Comparison of ENCODE assay signal across 24 cellular contexts in genomic region chr1:38915352-38915948, GRCh38. TPM values are rescaled to one million over a fixed set of nuclear protein-coding genes. Genes with fewer than 3 reads are reported as not detected.
A peak's percentile ranks its signal among the peaks of the same experiment; 100 is the strongest.
DNase-seq lines count a peak whose midpoint lies in the region; ATAC-seq, FAIRE-seq and TF ChIP-seq lines count a peak whose summit lies in the region.
"Had no signal": no experiment of that assay in that cellular context is flagged by ENCODE, and none has a peak within 500 bp of the region (broad histone marks: within the 10 kb centered on the region; RNA-seq: fewer than 3 reads in every experiment).

No MANE protein-coding gene starts in this region.

- no peaks in the 10 kb centered on the region for H3K27me3 Mint-ChIP-seq in activated T-cell treated with anti-CD3 and anti-CD28 coated beads, Interleukin-2, amount 50 U/mL, for 4 hours (ENCODE audit: low read depth)
- no peaks in the 10 kb centered on the region for H3K27me3 Mint-ChIP-seq in activated naive CD8-positive, alpha-beta T cell treated with anti-CD3 and anti-CD28 coated beads, Interleukin-2, amount 50 U/mL, for 24 hours
- H3K27me3 Mint-ChIP-seq: CD4-positive, alpha-beta T cell; IgD-negative memory B cell had no signal

- ATAC-seq in activated T-cell treated with anti-CD3 and anti-CD28 coated beads, Interleukin-2, amount 50 U/mL, for 4 hours = peak; percentile 27 to 61
- ATAC-seq in activated naive CD8-positive, alpha-beta T cell treated with anti-CD3 and anti-CD28 coated beads, Interleukin-2, amount 50 U/mL, for 24 hours = peak; percentile 89
- ATAC-seq in stimulated activated effector memory CD8-positive, alpha-beta T cell treated with anti-CD3 and anti-CD28 coated beads, Interleukin-12 subunit alpha, Interleukin-12 subunit beta, amount 100 ng/mL, for 72 hours = peak; percentile 86
- no peak for ATAC-seq in GM19023 (IDR thresholded peaks at IDR 0.05; ENCODE audit: unreplicated experiment)
- ATAC-seq: esophagus mucosa, left cardiac atrium, WTC11 had no signal

- peaks cover 2% of the 10 kb centered on the region for H3K4me1 Mint-ChIP-seq in activated T-cell treated with anti-CD3 and anti-CD28 coated beads, Interleukin-2, amount 50 U/mL, for 4 hours (ENCODE audit: low read depth)
- H3K4me1 Mint-ChIP-seq in activated naive CD8-positive, alpha-beta T cell treated with anti-CD3 and anti-CD28 coated beads, Interleukin-2, amount 50 U/mL, for 24 hours = peaks cover 8% of the 10 kb centered on the region
- peaks cover 12% of the 10 kb centered on the region for H3K4me1 Mint-ChIP-seq in stimulated activated effector memory CD8-positive, alpha-beta T cell treated with anti-CD3 and anti-CD28 coated beads, Interleukin-12 subunit alpha, Interleukin-12 subunit beta, amount 100 ng/mL, for 72 hours
- H3K4me1 Mint-ChIP-seq: mesothelial cell of epicardium, nephron had no signal

- no peak for DNase-seq in activated T-cell treated with anti-CD3 and anti-CD28 coated beads, Interleukin-2, amount 50 U/mL, for 4 hours
- no peak for DNase-seq in activated T-cell treated with anti-CD3 and anti-CD28 coated beads, Interleukin-2, amount 50 U/mL, for 1 hour
- DNase-seq in Karpas-422 (peak; percentile 10), nucleus accumbens (lab: John Stamatoyannopoulos, UW) (no peak), D721Med (ENCODE audit: insufficient read length, low spot score) (no peak)
- DNase-seq in activated naive CD8-positive, alpha-beta T cell treated with anti-CD3 and anti-CD28 coated beads, Interleukin-2, amount 50 U/mL, for 24 hours = peak; percentile 20
- DNase-seq in stimulated activated effector memory CD8-positive, alpha-beta T cell treated with anti-CD3 and anti-CD28 coated beads, Interleukin-12 subunit alpha, Interleukin-12 subunit beta, amount 100 ng/mL, for 72 hours (ENCODE audit: low spot score in 2 of 2) = no peak
- DNase-seq: CD4-positive, alpha-beta T cell; H9; left cardiac atrium; NCI-H2029; NCI-H446 treated with DMSO at 0.1 percent for 48 hours; NK-92 treated with Interleukin-12 subunit alpha and Interleukin-12 subunit beta, amount 100 ng/mL, for 24 hours; RPMI8226; stimulated activated naive CD4-positive, alpha-beta T cell treated with Interleukin-2 at 50 U/mL for 16 hours; SW 1271; transverse colon had no signal

- no peak overlapping the region for H3K9ac ChIP-seq in Karpas-422 (ENCODE audit: low read length)

- no peak overlapping the region for H3K27ac Mint-ChIP-seq in activated naive CD8-positive, alpha-beta T cell treated with anti-CD3 and anti-CD28 coated beads, Interleukin-2, amount 50 U/mL, for 24 hours
- no peak overlapping the region for H3K27ac Mint-ChIP-seq in stimulated activated effector memory CD8-positive, alpha-beta T cell treated with anti-CD3 and anti-CD28 coated beads, Interleukin-12 subunit alpha, Interleukin-12 subunit beta, amount 100 ng/mL, for 72 hours
- H3K27ac Mint-ChIP-seq: CD4-positive, alpha-beta T cell; IgD-negative memory B cell; mesothelial cell of epicardium; nephron; WTC11 had no signal

- H3K27me3 ChIP-seq in Karpas-422 (ENCODE audit: low read length) = no peaks in the 10 kb centered on the region
- H3K27me3 ChIP-seq: transverse colon had no signal

- no peak overlapping the region for H3K27ac ChIP-seq in Karpas-422 (ENCODE audit: low read length)
- H3K27ac ChIP-seq: transverse colon had no signal

- no peaks in the 10 kb centered on the region for H3K9me3 Mint-ChIP-seq in activated T-cell treated with anti-CD3 and anti-CD28 coated beads, Interleukin-2, amount 50 U/mL, for 4 hours
- no peaks in the 10 kb centered on the region for H3K9me3 Mint-ChIP-seq in activated naive CD8-positive, alpha-beta T cell treated with anti-CD3 and anti-CD28 coated beads, Interleukin-2, amount 50 U/mL, for 24 hours
- no peaks in the 10 kb centered on the region for H3K9me3 Mint-ChIP-seq in stimulated activated effector memory CD8-positive, alpha-beta T cell treated with anti-CD3 and anti-CD28 coated beads, Interleukin-12 subunit alpha, Interleukin-12 subunit beta, amount 100 ng/mL, for 72 hours
- H3K9me3 Mint-ChIP-seq: CD4-positive, alpha-beta T cell; H9; IgD-negative memory B cell; mesothelial cell of epicardium; nephron; WTC11 had no signal

- no peaks in the 10 kb centered on the region for H3K9me3 ChIP-seq in Karpas-422 (ENCODE audit: low read length)
- H3K9me3 ChIP-seq: transverse colon had no signal

- no peak for FAIRE-seq in D721Med (lab: Jason Lieb, UNC)

- H3K4me1 ChIP-seq in Karpas-422 (ENCODE audit: low read length) = peaks cover 8% of the 10 kb centered on the region
- H3K4me1 ChIP-seq: transverse colon had no signal

- H3K9me2 ChIP-seq in Karpas-422 (replicated peaks; ENCODE audit: insufficient read depth, low read length) = no peaks in the 10 kb centered on the region

- no peak overlapping the region for H3K4me3 ChIP-seq in Karpas-422 (ENCODE audit: low read length)
- H3K4me3 ChIP-seq: transverse colon had no signal

- no peak overlapping the region for H3K4me3 Mint-ChIP-seq in activated T-cell treated with anti-CD3 and anti-CD28 coated beads, Interleukin-2, amount 50 U/mL, for 4 hours
- no peak overlapping the region for H3K4me3 Mint-ChIP-seq in activated naive CD8-positive, alpha-beta T cell treated with anti-CD3 and anti-CD28 coated beads, Interleukin-2, amount 50 U/mL, for 24 hours
- H3K4me3 Mint-ChIP-seq in stimulated activated effector memory CD8-positive, alpha-beta T cell treated with anti-CD3 and anti-CD28 coated beads, Interleukin-12 subunit alpha, Interleukin-12 subunit beta, amount 100 ng/mL, for 72 hours = no peak overlapping the region
- H3K4me3 Mint-ChIP-seq: CD4-positive, alpha-beta T cell; H9; IgD-negative memory B cell; mesothelial cell of epicardium; nephron; WTC11 had no signal

- H2AFZ ChIP-seq in Karpas-422 (ENCODE audit: low read length) = no peak overlapping the region

- H4K20me1 ChIP-seq in Karpas-422 (ENCODE audit: insufficient read depth, low read depth, low read length) = no peaks in the 10 kb centered on the region

- no peaks in the 10 kb centered on the region for H3K36me3 ChIP-seq in Karpas-422 (ENCODE audit: insufficient read depth, low read length)
- H3K36me3 ChIP-seq: transverse colon had no signal

- no peaks in the 10 kb centered on the region for H3K79me2 ChIP-seq in Karpas-422 (ENCODE audit: low read length)

- no peaks in the 10 kb centered on the region for H3K36me3 Mint-ChIP-seq in activated T-cell treated with anti-CD3 and anti-CD28 coated beads, Interleukin-2, amount 50 U/mL, for 4 hours (ENCODE audit: insufficient read depth)
- no peaks in the 10 kb centered on the region for H3K36me3 Mint-ChIP-seq in activated naive CD8-positive, alpha-beta T cell treated with anti-CD3 and anti-CD28 coated beads, Interleukin-2, amount 50 U/mL, for 24 hours (ENCODE audit: low read depth)
- H3K36me3 Mint-ChIP-seq in stimulated activated effector memory CD8-positive, alpha-beta T cell treated with anti-CD3 and anti-CD28 coated beads, Interleukin-12 subunit alpha, Interleukin-12 subunit beta, amount 100 ng/mL, for 72 hours = no peaks in the 10 kb centered on the region
- H3K36me3 Mint-ChIP-seq: mesothelial cell of epicardium, WTC11 had no signal

- H3K4me2 ChIP-seq in Karpas-422 (ENCODE audit: low read depth, low read length, poor library complexity, severe bottlenecking) = no peak overlapping the region

- no peak for TF ChIP-seq CTCF in D721Med (IDR thresholded peaks at IDR 0.05; ENCODE audit: insufficient read depth, missing control alignments)

RNA-seq across cellular contexts. Expression of gene RHBDL2, which starts 26.2 kb away (rescaled TPM):
- not detected for total RNA-seq in activated T-cell treated with anti-CD3 and anti-CD28 coated beads, Interleukin-2, amount 50 U/mL, for 4 hours
- total RNA-seq in Karpas-422 (2014; rRNA removed; shearing (Covaris generic); ENCODE audit: low replicate concordance) = not detected in 2 replicates
- total RNA-seq: CD4-positive, alpha-beta T cell; H9; mesothelial cell of epicardium had no signal

RNA-seq across cellular contexts. Expression of gene GJA9, which starts 34.1 kb away (rescaled TPM):
- not detected for total RNA-seq in activated T-cell treated with anti-CD3 and anti-CD28 coated beads, Interleukin-2, amount 50 U/mL, for 4 hours
- total RNA-seq in Karpas-422 (2014; rRNA removed; shearing (Covaris generic); ENCODE audit: low replicate concordance) = not detected in 2 replicates
- total RNA-seq: CD4-positive, alpha-beta T cell; H9; left cardiac atrium; mesothelial cell of epicardium; skeletal muscle tissue; WTC11 had no signal

RNA-seq across cellular contexts. Expression of gene MYCBP, which starts 42.3 kb away (rescaled TPM):
- total RNA-seq in activated T-cell treated with anti-CD3 and anti-CD28 coated beads, Interleukin-2, amount 50 U/mL, for 4 hours = 10 to 100 TPM; 38.0 to 50.3 (median 48.9) TPM
- 9.2 and 25.1 TPM in 2 replicates for total RNA-seq in Karpas-422 (2014; rRNA removed; shearing (Covaris generic); ENCODE audit: low replicate concordance)

RNA-seq across cellular contexts. Expression of gene RRAGC, which starts 55.9 kb away (rescaled TPM):
- 10 to 100 TPM; 12.4 to 20.2 (median 16.5) TPM for total RNA-seq in activated T-cell treated with anti-CD3 and anti-CD28 coated beads, Interleukin-2, amount 50 U/mL, for 4 hours
- 11.3 and 18.3 TPM in 2 replicates for total RNA-seq in Karpas-422 (2014; rRNA removed; shearing (Covaris generic); ENCODE audit: low replicate concordance)

Comparison
In these comparisons a context has a peak if more than half of its experiments do, and no peak if none do; other contexts are left out.
1. DNase-seq: peak in Karpas-422 (single experiment) and activated naive CD8-positive, alpha-beta T cell treated with anti-CD3 and anti-CD28 coated beads, Interleukin-2, amount 50 U/mL, for 24 hours (single experiment); none in activated T-cell treated with anti-CD3 and anti-CD28 coated beads, Interleukin-2, amount 50 U/mL, for 4 hours (single experiment), activated T-cell treated with anti-CD3 and anti-CD28 coated beads, Interleukin-2, amount 50 U/mL, for 1 hour (single experiment), stimulated activated effector memory CD8-positive, alpha-beta T cell treated with anti-CD3 and anti-CD28 coated beads, Interleukin-12 subunit alpha, Interleukin-12 subunit beta, amount 100 ng/mL, for 72 hours (0 of 2), nucleus accumbens (0 of 56) and D721Med (single experiment).